Comparison of ENCODE assay signal across 2 cellular contexts in genomic region chr12:88510841-88511240, GRCh38.
TF ChIP-seq lines count a peak whose summit lies in the region.

No MANE protein-coding gene starts in this region.

TF ChIP-seq in HepG2, 621 proteins besides CTCF, POLR2A, EP300 and RAD21:
- TF ChIP-seq TERF1 (CRISPR knock-in tag; IDR thresholded peaks at IDR 0.05) (no peak), MAFF (IDR thresholded peaks at IDR 0.05; ENCODE audit: low read depth, low read length) (peak; percentile 73), MAFK (conservative IDR thresholded peaks at IDR 0.05 in 1 of 2, IDR thresholded peaks at IDR 0.05 in 1 of 2; ENCODE audit: low read length in 2 of 2) (peak; percentile 60 to 86), ARID5B (CRISPR knock-in tag; IDR thresholded peaks at IDR 0.05) (no peak), HBP1 (CRISPR knock-in tag; IDR thresholded peaks at IDR 0.05; ENCODE audit: low read depth) (no peak)

TF ChIP-seq in H1, 55 proteins besides CTCF, POLR2A, EP300 and RAD21 (continued from another document):
- no peak for TF ChIP-seq CHD7 (IDR thresholded peaks at IDR 0.05; ENCODE audit: insufficient replicate concordance, low read length)
- no peak for TF ChIP-seq GABPA (IDR thresholded peaks at IDR 0.05; ENCODE audit: borderline replicate concordance, insufficient read depth, low read length)
- TF ChIP-seq RNF2 (IDR thresholded peaks at IDR 0.05; ENCODE audit: borderline replicate concordance, low read depth, low read length, missing control alignments, poor library complexity, severe bottlenecking): no peak
- no peak for TF ChIP-seq ASH2L (IDR thresholded peaks at IDR 0.05; ENCODE audit: low read length)
- peak; percentile 24; the same call in 1 of the 2 replicates for TF ChIP-seq MAFK (IDR thresholded peaks at IDR 0.05; ENCODE audit: low read depth, low read length)
